ENCODE assay signal across 1 cellular context in the genomic region with DNA sequence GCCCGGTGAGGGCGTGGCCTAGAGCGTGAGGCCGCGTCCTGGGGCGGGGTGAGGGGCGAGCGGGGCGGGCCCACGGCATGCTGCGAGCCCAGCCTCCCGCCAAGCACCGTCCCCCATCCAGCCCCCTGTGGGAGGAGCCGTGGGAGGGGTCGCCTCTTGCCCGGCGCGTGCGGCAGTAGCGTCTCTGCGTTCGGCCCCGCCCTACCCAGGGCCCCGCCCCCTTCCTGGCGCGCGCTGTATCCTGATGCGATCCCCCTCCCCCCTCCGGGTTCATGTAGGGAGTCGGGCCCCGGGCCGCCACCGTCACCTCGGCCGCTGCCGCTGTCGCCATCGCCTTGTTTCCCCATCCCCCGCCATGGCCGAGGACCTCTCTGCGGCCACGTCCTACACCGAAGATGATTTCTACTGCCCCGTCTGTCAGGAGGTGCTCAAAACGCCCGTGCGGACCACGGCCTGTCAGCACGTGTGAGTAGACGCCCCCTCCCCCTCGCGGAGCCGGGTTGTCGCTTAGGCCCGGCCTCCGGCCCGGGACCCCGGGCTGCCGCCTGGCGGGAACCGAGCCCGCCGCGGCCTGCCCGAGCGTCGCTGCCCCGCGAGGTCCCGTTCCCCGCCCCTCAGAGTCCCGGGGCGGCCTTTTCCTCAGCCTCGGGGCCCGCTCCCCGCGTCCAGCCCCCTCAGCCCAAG.
A peak's percentile ranks its signal among the peaks of the same experiment; 100 is the strongest.
TF ChIP-seq lines count a peak whose summit lies in the region.

No MANE protein-coding gene starts in this region.

TF ChIP-seq in HEK293, 187 proteins besides CTCF, POLR2A, EP300 and RAD21 (continued from another document and continues in another):
- TF ChIP-seq, protein P1, sequence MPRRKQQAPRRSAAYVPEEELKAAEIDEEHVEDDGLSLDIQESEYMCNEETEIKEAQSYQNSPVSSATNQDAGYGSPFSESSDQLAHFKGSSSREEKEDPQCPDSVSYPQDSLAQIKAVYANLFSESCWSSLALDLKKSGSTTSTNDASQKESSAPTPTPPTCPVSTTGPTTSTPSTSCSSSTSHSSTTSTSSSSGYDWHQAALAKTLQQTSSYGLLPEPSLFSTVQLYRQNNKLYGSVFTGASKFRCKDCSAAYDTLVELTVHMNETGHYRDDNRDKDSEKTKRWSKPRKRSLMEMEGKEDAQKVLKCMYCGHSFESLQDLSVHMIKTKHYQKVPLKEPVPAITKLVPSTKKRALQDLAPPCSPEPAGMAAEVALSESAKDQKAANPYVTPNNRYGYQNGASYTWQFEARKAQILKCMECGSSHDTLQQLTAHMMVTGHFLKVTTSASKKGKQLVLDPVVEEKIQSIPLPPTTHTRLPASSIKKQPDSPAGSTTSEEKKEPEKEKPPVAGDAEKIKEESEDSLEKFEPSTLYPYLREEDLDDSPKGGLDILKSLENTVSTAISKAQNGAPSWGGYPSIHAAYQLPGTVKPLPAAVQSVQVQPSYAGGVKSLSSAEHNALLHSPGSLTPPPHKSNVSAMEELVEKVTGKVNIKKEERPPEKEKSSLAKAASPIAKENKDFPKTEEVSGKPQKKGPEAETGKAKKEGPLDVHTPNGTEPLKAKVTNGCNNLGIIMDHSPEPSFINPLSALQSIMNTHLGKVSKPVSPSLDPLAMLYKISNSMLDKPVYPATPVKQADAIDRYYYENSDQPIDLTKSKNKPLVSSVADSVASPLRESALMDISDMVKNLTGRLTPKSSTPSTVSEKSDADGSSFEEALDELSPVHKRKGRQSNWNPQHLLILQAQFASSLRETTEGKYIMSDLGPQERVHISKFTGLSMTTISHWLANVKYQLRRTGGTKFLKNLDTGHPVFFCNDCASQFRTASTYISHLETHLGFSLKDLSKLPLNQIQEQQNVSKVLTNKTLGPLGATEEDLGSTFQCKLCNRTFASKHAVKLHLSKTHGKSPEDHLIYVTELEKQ (tag by site-specific recombination; IDR thresholded peaks at IDR 0.05; ENCODE audit: borderline replicate concordance), result no peak
- TF ChIP-seq GLIS1 (tag by site-specific recombination; IDR thresholded peaks at IDR 0.05) (peak; percentile 77), ZNF529 (tag by site-specific recombination; IDR thresholded peaks at IDR 0.05; ENCODE audit: insufficient replicate concordance) (no peak), ZNF335 (tag by site-specific recombination; conservative IDR thresholded peaks at IDR 0.05) (peak; percentile 88), YY2 (tag by site-specific recombination; IDR thresholded peaks at IDR 0.05) (peak; percentile 79), KLF1 (tag by site-specific recombination; IDR thresholded peaks at IDR 0.05) (peak; percentile 89), ZSCAN30 (tag by site-specific recombination; IDR thresholded peaks at IDR 0.05) (peak; percentile 84; the same call in 1 of the 2 replicates), BCL11A (tag by site-specific recombination; IDR thresholded peaks at IDR 0.05; ENCODE audit: low read depth) (no peak), KLF8 (tag by site-specific recombination; IDR thresholded peaks at IDR 0.05) (peak; percentile 86; the same call in 1 of the 2 replicates), YY1 (tag by site-specific recombination; IDR thresholded peaks at IDR 0.05) (peak; percentile 73; the same call in 1 of the 2 replicates), ZBTB7A (tag by site-specific recombination; IDR thresholded peaks at IDR 0.05; ENCODE audit: low read depth) (0 out of 2 replicates have a peak, but pooled peaks have one; percentile 54), ZNF664 (tag by site-specific recombination; IDR thresholded peaks at IDR 0.05) (no peak), ZNF138 (tag by site-specific recombination; IDR thresholded peaks at IDR 0.05; ENCODE audit: borderline replicate concordance) (no peak), OVOL3 (tag by site-specific recombination; IDR thresholded peaks at IDR 0.05) (0 out of 2 replicates have a peak, but pooled peaks have one; percentile 50), KLF7 (tag by site-specific recombination; IDR thresholded peaks at IDR 0.05; ENCODE audit: borderline replicate concordance) (peak; percentile 19; the same call in 1 of the 2 replicates), ZBTB8A (tag by site-specific recombination; IDR thresholded peaks at IDR 0.05) (no peak), REPIN1 (tag by site-specific recombination; IDR thresholded peaks at IDR 0.05; ENCODE audit: low read depth) (no peak), ZBTB20 (tag by site-specific recombination; IDR thresholded peaks at IDR 0.05) (peak; percentile 59; the same call in 1 of the 2 replicates), ZNF677 (tag by site-specific recombination; IDR thresholded peaks at IDR 0.05) (no peak), GFI1B (tag by site-specific recombination; IDR thresholded peaks at IDR 0.05) (no peak), ZNF10 (tag by site-specific recombination; IDR thresholded peaks at IDR 0.05) (peak; percentile 41; the same call in 1 of the 2 replicates), GLI2 (tag by site-specific recombination; IDR thresholded peaks at IDR 0.05; ENCODE audit: borderline replicate concordance, low read depth) (no peak), EGR2 (tag by site-specific recombination; IDR thresholded peaks at IDR 0.05; ENCODE audit: low read depth) (peak; percentile 64), ZNF830 (tag by site-specific recombination; IDR thresholded peaks at IDR 0.05; ENCODE audit: low read depth) (no peak), ZNF146 (tag by site-specific recombination; IDR thresholded peaks at IDR 0.05) (peak; percentile 14; the same call in 1 of the 2 replicates), GLIS2 (tag by site-specific recombination; IDR thresholded peaks at IDR 0.05) (peak; percentile 98), SP3 (tag by site-specific recombination; IDR thresholded peaks at IDR 0.05) (peak; percentile 96), ZNF24 (tag by site-specific recombination; IDR thresholded peaks at IDR 0.05) (peak; percentile 68), ZNF544 (tag by site-specific recombination; IDR thresholded peaks at IDR 0.05) (no peak)
- TF ChIP-seq, protein P2, sequence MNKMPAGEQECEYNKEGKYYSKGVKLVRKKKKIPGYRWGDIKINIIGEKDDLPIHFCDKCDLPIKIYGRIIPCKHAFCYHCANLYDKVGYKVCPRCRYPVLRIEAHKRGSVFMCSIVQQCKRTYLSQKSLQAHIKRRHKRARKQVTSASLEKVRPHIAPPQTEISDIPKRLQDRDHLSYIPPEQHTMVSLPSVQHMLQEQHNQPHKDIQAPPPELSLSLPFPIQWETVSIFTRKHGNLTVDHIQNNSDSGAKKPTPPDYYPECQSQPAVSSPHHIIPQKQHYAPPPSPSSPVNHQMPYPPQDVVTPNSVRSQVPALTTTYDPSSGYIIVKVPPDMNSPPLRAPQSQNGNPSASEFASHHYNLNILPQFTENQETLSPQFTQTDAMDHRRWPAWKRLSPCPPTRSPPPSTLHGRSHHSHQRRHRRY (tag by site-specific recombination; IDR thresholded peaks at IDR 0.05), result no peak
- TF ChIP-seq, protein P3, sequence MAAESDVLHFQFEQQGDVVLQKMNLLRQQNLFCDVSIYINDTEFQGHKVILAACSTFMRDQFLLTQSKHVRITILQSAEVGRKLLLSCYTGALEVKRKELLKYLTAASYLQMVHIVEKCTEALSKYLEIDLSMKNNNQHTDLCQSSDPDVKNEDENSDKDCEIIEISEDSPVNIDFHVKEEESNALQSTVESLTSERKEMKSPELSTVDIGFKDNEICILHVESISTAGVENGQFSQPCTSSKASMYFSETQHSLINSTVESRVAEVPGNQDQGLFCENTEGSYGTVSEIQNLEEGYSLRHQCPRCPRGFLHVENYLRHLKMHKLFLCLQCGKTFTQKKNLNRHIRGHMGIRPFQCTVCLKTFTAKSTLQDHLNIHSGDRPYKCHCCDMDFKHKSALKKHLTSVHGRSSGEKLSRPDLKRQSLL (tag by site-specific recombination; IDR thresholded peaks at IDR 0.05), result no peak
- TF ChIP-seq, protein P4, sequence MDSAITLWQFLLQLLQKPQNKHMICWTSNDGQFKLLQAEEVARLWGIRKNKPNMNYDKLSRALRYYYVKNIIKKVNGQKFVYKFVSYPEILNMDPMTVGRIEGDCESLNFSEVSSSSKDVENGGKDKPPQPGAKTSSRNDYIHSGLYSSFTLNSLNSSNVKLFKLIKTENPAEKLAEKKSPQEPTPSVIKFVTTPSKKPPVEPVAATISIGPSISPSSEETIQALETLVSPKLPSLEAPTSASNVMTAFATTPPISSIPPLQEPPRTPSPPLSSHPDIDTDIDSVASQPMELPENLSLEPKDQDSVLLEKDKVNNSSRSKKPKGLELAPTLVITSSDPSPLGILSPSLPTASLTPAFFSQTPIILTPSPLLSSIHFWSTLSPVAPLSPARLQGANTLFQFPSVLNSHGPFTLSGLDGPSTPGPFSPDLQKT (IDR thresholded peaks at IDR 0.05; ENCODE audit: borderline replicate concordance, low read depth, low read length), result no peak
- TF ChIP-seq, protein P5, sequence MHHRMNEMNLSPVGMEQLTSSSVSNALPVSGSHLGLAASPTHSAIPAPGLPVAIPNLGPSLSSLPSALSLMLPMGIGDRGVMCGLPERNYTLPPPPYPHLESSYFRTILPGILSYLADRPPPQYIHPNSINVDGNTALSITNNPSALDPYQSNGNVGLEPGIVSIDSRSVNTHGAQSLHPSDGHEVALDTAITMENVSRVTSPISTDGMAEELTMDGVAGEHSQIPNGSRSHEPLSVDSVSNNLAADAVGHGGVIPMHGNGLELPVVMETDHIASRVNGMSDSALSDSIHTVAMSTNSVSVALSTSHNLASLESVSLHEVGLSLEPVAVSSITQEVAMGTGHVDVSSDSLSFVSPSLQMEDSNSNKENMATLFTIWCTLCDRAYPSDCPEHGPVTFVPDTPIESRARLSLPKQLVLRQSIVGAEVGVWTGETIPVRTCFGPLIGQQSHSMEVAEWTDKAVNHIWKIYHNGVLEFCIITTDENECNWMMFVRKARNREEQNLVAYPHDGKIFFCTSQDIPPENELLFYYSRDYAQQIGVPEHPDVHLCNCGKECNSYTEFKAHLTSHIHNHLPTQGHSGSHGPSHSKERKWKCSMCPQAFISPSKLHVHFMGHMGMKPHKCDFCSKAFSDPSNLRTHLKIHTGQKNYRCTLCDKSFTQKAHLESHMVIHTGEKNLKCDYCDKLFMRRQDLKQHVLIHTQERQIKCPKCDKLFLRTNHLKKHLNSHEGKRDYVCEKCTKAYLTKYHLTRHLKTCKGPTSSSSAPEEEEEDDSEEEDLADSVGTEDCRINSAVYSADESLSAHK (tag by site-specific recombination; IDR thresholded peaks at IDR 0.05), result peak; percentile 36; the same call in 1 of the 2 replicates
- TF ChIP-seq, protein P6, sequence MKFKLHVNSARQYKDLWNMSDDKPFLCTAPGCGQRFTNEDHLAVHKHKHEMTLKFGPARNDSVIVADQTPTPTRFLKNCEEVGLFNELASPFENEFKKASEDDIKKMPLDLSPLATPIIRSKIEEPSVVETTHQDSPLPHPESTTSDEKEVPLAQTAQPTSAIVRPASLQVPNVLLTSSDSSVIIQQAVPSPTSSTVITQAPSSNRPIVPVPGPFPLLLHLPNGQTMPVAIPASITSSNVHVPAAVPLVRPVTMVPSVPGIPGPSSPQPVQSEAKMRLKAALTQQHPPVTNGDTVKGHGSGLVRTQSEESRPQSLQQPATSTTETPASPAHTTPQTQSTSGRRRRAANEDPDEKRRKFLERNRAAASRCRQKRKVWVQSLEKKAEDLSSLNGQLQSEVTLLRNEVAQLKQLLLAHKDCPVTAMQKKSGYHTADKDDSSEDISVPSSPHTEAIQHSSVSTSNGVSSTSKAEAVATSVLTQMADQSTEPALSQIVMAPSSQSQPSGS (tag by site-specific recombination; IDR thresholded peaks at IDR 0.05; ENCODE audit: low read depth), result no peak
- TF ChIP-seq, protein P7, sequence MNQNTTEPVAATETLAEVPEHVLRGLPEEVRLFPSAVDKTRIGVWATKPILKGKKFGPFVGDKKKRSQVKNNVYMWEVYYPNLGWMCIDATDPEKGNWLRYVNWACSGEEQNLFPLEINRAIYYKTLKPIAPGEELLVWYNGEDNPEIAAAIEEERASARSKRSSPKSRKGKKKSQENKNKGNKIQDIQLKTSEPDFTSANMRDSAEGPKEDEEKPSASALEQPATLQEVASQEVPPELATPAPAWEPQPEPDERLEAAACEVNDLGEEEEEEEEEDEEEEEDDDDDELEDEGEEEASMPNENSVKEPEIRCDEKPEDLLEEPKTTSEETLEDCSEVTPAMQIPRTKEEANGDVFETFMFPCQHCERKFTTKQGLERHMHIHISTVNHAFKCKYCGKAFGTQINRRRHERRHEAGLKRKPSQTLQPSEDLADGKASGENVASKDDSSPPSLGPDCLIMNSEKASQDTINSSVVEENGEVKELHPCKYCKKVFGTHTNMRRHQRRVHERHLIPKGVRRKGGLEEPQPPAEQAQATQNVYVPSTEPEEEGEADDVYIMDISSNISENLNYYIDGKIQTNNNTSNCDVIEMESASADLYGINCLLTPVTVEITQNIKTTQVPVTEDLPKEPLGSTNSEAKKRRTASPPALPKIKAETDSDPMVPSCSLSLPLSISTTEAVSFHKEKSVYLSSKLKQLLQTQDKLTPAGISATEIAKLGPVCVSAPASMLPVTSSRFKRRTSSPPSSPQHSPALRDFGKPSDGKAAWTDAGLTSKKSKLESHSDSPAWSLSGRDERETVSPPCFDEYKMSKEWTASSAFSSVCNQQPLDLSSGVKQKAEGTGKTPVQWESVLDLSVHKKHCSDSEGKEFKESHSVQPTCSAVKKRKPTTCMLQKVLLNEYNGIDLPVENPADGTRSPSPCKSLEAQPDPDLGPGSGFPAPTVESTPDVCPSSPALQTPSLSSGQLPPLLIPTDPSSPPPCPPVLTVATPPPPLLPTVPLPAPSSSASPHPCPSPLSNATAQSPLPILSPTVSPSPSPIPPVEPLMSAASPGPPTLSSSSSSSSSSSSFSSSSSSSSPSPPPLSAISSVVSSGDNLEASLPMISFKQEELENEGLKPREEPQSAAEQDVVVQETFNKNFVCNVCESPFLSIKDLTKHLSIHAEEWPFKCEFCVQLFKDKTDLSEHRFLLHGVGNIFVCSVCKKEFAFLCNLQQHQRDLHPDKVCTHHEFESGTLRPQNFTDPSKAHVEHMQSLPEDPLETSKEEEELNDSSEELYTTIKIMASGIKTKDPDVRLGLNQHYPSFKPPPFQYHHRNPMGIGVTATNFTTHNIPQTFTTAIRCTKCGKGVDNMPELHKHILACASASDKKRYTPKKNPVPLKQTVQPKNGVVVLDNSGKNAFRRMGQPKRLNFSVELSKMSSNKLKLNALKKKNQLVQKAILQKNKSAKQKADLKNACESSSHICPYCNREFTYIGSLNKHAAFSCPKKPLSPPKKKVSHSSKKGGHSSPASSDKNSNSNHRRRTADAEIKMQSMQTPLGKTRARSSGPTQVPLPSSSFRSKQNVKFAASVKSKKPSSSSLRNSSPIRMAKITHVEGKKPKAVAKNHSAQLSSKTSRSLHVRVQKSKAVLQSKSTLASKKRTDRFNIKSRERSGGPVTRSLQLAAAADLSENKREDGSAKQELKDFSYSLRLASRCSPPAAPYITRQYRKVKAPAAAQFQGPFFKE (tag by site-specific recombination; IDR thresholded peaks at IDR 0.05; ENCODE audit: borderline replicate concordance), result no peak
- TF ChIP-seq, protein P8, sequence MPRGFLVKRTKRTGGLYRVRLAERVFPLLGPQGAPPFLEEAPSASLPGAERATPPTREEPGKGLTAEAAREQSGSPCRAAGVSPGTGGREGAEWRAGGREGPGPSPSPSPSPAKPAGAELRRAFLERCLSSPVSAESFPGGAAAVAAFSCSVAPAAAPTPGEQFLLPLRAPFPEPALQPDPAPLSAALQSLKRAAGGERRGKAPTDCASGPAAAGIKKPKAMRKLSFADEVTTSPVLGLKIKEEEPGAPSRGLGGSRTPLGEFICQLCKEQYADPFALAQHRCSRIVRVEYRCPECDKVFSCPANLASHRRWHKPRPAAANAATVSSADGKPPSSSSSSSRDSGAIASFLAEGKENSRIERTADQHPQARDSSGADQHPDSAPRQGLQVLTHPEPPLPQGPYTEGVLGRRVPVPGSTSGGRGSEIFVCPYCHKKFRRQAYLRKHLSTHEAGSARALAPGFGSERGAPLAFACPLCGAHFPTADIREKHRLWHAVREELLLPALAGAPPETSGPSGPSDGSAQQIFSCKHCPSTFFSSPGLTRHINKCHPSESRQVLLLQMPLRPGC (tag by site-specific recombination; IDR thresholded peaks at IDR 0.05), result 0 out of 2 replicates have a peak, but pooled peaks have one; percentile 36
- TF ChIP-seq, protein P9, sequence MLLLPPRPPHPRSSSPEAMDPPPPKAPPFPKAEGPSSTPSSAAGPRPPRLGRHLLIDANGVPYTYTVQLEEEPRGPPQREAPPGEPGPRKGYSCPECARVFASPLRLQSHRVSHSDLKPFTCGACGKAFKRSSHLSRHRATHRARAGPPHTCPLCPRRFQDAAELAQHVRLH (tag by site-specific recombination; IDR thresholded peaks at IDR 0.05), result peak; percentile 33; the same call in 1 of the 2 replicates
